Comparison of ENCODE assay signal across 36 cellular contexts in the genomic region with DNA sequence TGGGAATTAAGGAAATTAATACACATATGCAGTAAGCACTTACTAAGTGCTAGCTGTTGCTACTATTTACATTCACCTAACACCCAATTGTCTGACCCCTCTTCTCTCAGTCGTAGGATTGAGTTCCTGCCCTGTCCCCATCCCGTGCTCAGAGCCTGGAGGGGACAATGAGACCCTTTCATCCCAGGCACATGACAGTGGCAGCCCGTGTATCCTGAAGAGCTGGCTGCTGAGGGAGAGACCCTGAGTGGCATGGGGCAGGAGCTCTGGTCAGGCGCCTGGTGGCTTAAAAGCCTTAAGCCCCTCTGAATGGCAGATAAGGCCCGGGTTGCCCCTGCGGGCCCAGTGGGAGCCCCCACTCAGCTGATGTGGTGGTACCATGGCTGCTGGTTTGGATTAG.
"Had no signal": no experiment of that assay in that cellular context is flagged by ENCODE, and none has a peak within 500 bp of the region (broad histone marks: within the 10 kb centered on the region; RNA-seq: fewer than 3 reads in every experiment).

No MANE protein-coding gene starts in this region.

- ATAC-seq: activated CD4-positive, alpha-beta T cell treated with anti-CD3 and anti-CD28 coated beads for 36 hours; activated CD4-positive, CD25-positive, alpha-beta regulatory T cell treated with anti-CD3 and anti-CD28 coated beads, Interleukin-2, amount 50 U/mL, for 24 hours; activated CD8-positive, alpha-beta T cell treated with anti-CD3 and anti-CD28 coated beads, Interleukin-2, amount 10 ng/mL, durations not matched to agents 7 days and 5 days; activated naive CD8-positive, alpha-beta T cell treated with anti-CD3 and anti-CD28 coated beads, Interleukin-2, amount 50 U/mL, for 24 hours; PC-3; SK-N-SH treated with all-trans-retinoic acid at 6 μM for 48 hours; WTC11 had no signal

- DNase-seq: activated CD4-positive, alpha-beta T cell treated with anti-CD3 and anti-CD28 coated beads for 36 hours; activated CD4-positive, alpha-beta T cell treated with anti-CD3 and anti-CD28 coated beads, Interleukin-2, amount 10 ng/mL, durations not matched to agents 7 days and 5 days; activated CD4-positive, alpha-beta T cell treated with anti-CD3 and anti-CD28 coated beads, Interleukin-2, amount 50 U/mL, for 48 hours; activated CD8-positive, alpha-beta T cell treated with anti-CD3 and anti-CD28 coated beads, Interleukin-2, amount 10 ng/mL, durations not matched to agents 7 days and 5 days; activated naive CD4-positive, alpha-beta T cell treated with anti-CD3 and anti-CD28 coated beads, Interleukin-2, amount 10 ng/mL, durations not matched to agents 7 days and 5 days; activated naive CD8-positive, alpha-beta T cell treated with anti-CD3 and anti-CD28 coated beads, Interleukin-2, amount 50 U/mL, for 24 hours; activated T-cell treated with anti-CD3 and anti-CD28 coated beads, Interleukin-2, amount 50 U/mL, for 24 hours; anterior cingulate cortex; brain microvascular endothelial cell; Kasumi-1; KBM-7; MG63; MV-4-11; NCI-H1092; NCI-H146; NCI-H187; NCI-H2029 treated with DMSO at 0.1 percent for 48 hours; NCI-H2107; NCI-H2171; NCI-H510A; NCI-H526; NCI-H748 treated with DMSO at 0.1 percent for 48 hours; NK-92 treated with Interleukin-12 subunit alpha and Interleukin-12 subunit beta, amount 100 ng/mL, for 24 hours; PC-3; RPMI8226; SHP77 treated with DMSO at 0.1 percent for 48 hours; SW 1271; T1000 had no signal

- H3K4me3 ChIP-seq: MG63, Peyer's patch, SJSA1 had no signal

- H3K27ac ChIP-seq: brain microvascular endothelial cell, Peyer's patch, SJSA1 had no signal

- H3K27ac Mint-ChIP-seq: activated CD4-positive, alpha-beta T cell treated with anti-CD3 and anti-CD28 coated beads for 36 hours; activated CD4-positive, alpha-beta T cell treated with anti-CD3 and anti-CD28 coated beads, Interleukin-2, amount 10 ng/mL, durations not matched to agents 7 days and 5 days; activated CD8-positive, alpha-beta T cell treated with anti-CD3 and anti-CD28 coated beads, Interleukin-2, amount 10 ng/mL, durations not matched to agents 7 days and 5 days; activated naive CD4-positive, alpha-beta T cell treated with anti-CD3 and anti-CD28 coated beads, Interleukin-2, amount 10 ng/mL, durations not matched to agents 7 days and 5 days; activated naive CD8-positive, alpha-beta T cell; activated naive CD8-positive, alpha-beta T cell treated with anti-CD3 and anti-CD28 coated beads, Interleukin-2, amount 50 U/mL, for 24 hours; activated T-cell treated with anti-CD3 and anti-CD28 coated beads, Interleukin-2, amount 50 U/mL, for 24 hours; activated T-helper 2 cell treated with anti-CD3 and anti-CD28 coated beads, Interferon-gamma antibody, Interleukin-2, Interleukin-4, amounts not matched to agents 10 μg/mL and 5 μg/mL and 100 μg/mL, durations not matched to agents 14 hours and 24 hours and 36 hours; IgD-negative memory B cell; WTC11 had no signal

- H3K27me3 ChIP-seq: brain microvascular endothelial cell, MG63, Peyer's patch, SJSA1 had no signal

- H3K4me1 Mint-ChIP-seq: activated CD4-positive, alpha-beta T cell treated with anti-CD3 and anti-CD28 coated beads for 36 hours; activated CD4-positive, alpha-beta T cell treated with anti-CD3 and anti-CD28 coated beads, Interleukin-2, amount 10 ng/mL, durations not matched to agents 7 days and 5 days; activated naive CD4-positive, alpha-beta T cell treated with anti-CD3 and anti-CD28 coated beads, Interleukin-2, amount 10 ng/mL, durations not matched to agents 7 days and 5 days; activated naive CD8-positive, alpha-beta T cell treated with anti-CD3 and anti-CD28 coated beads, Interleukin-2, amount 50 U/mL, for 24 hours; WTC11 had no signal

- H3K9me3 Mint-ChIP-seq: activated CD4-positive, alpha-beta T cell treated with anti-CD3 and anti-CD28 coated beads, Interleukin-2, amount 10 ng/mL, durations not matched to agents 7 days and 5 days; activated naive CD4-positive, alpha-beta T cell treated with anti-CD3 and anti-CD28 coated beads, Interleukin-2, amount 10 ng/mL, durations not matched to agents 7 days and 5 days; activated naive CD8-positive, alpha-beta T cell treated with anti-CD3 and anti-CD28 coated beads, Interleukin-2, amount 50 U/mL, for 24 hours; activated T-cell treated with anti-CD3 and anti-CD28 coated beads, Interleukin-2, amount 50 U/mL, for 24 hours; activated T-helper 2 cell treated with anti-CD3 and anti-CD28 coated beads, Interferon-gamma antibody, Interleukin-2, Interleukin-4, amounts not matched to agents 10 μg/mL and 5 μg/mL and 100 μg/mL, durations not matched to agents 14 hours and 24 hours and 36 hours; IgD-negative memory B cell had no signal

- H3K4me1 ChIP-seq: Peyer's patch, SJSA1 had no signal

- H3K27me3 Mint-ChIP-seq: activated CD4-positive, alpha-beta T cell treated with anti-CD3 and anti-CD28 coated beads for 36 hours; activated naive CD8-positive, alpha-beta T cell treated with anti-CD3 and anti-CD28 coated beads, Interleukin-2, amount 50 U/mL, for 24 hours had no signal

- H3K36me3 Mint-ChIP-seq: activated naive CD4-positive, alpha-beta T cell treated with anti-CD3 and anti-CD28 coated beads, Interleukin-2, amount 10 ng/mL, durations not matched to agents 7 days and 5 days; activated naive CD8-positive, alpha-beta T cell; IgD-negative memory B cell; WTC11 had no signal

- H3K9me3 ChIP-seq: MG63, Peyer's patch, SJSA1 had no signal

- H3K36me3 ChIP-seq: MG63, Peyer's patch had no signal

- H3K4me3 Mint-ChIP-seq: activated CD4-positive, alpha-beta T cell treated with anti-CD3 and anti-CD28 coated beads for 36 hours; activated CD4-positive, alpha-beta T cell treated with anti-CD3 and anti-CD28 coated beads, Interleukin-2, amount 10 ng/mL, durations not matched to agents 7 days and 5 days; activated CD8-positive, alpha-beta T cell treated with anti-CD3 and anti-CD28 coated beads, Interleukin-2, amount 10 ng/mL, durations not matched to agents 7 days and 5 days; activated naive CD4-positive, alpha-beta T cell treated with anti-CD3 and anti-CD28 coated beads, Interleukin-2, amount 10 ng/mL, durations not matched to agents 7 days and 5 days; activated naive CD8-positive, alpha-beta T cell; activated naive CD8-positive, alpha-beta T cell treated with anti-CD3 and anti-CD28 coated beads, Interleukin-2, amount 50 U/mL, for 24 hours; activated T-cell treated with anti-CD3 and anti-CD28 coated beads, Interleukin-2, amount 50 U/mL, for 24 hours; IgD-negative memory B cell; WTC11 had no signal
